ENCODE assay signal across 10 cellular contexts in the genomic region with DNA sequence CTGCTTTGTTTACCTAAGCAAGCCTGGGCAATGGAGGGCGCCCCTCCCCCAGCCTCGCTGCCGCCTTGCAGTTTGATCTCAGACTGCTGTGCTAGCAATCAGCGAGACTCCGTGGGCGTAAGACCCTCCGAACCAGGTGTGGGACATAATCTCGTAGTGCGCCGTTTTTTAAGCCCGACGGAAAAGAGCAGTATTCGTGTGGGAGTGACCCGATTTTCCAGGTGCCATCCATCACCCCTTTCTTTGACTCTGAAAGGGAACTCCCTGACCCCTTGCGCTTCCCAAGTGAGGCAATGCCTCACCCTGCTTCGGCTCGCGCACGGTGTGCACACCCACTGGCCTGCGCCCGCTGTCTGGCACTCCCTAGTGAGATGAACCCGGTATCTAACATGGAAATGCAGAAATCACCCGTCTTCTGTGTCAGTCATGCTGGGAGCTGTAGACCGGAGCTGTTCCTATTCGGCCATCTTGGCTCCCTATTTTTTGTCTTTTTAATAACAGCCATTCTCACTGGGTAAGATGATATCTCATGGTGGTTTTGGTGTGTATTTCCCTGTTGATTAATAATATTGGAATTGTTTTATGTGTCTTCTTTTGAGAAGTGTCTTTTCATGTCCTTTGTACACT. TPM values are rescaled to one million over a fixed set of nuclear protein-coding genes. Genes with fewer than 3 reads are reported as not detected.
DNase-seq lines count a peak whose midpoint lies in the region; FAIRE-seq and TF ChIP-seq lines count a peak whose summit lies in the region.
"Not testable (repeated sequence)": the region's sequence is repeated elsewhere in the genome, so short reads cannot be mapped to it uniquely, and the experiment has no call there.
"Had no signal": no experiment of that assay in that cellular context is flagged by ENCODE, and none has a peak within 500 bp of the region (broad histone marks: within the 10 kb centered on the region; RNA-seq: fewer than 3 reads in every experiment).

No MANE protein-coding gene starts in this region.

- not testable (repeated sequence) for H3K9me3 ChIP-seq in ES-I3 (ENCODE audit: control insufficient read depth, insufficient read depth, low read length); astrocyte (ENCODE audit: insufficient read depth, low read depth, low read length); iPS-20b (ENCODE audit: insufficient read depth, low read depth, low read length); neural progenitor cell (ENCODE audit: low read depth)

- peak overlapping the region; percentile 82 for H3K9ac ChIP-seq in ES-I3 (ENCODE audit: low read depth, low read length)
- H3K9ac ChIP-seq in astrocyte (ENCODE audit: low read length); neural progenitor cell: not testable (repeated sequence)
- peak overlapping the region; percentile 79 for H3K9ac ChIP-seq in iPS-20b (ENCODE audit: low read depth, low read length)

- H3K4me1 Mint-ChIP-seq in astrocyte (ENCODE audit: low read depth, unreplicated experiment); neural progenitor cell: not testable (repeated sequence)

- FAIRE-seq in astrocyte (lab: Jason Lieb, UNC): not testable (repeated sequence)

- not testable (repeated sequence) for H3K36me3 Mint-ChIP-seq in astrocyte (ENCODE audit: low read depth, unreplicated experiment); neural progenitor cell

- not testable (repeated sequence) for H3K79me2 ChIP-seq in astrocyte (ENCODE audit: insufficient read depth, low read length)
- peaks cover 25% of the 10 kb centered on the region for H3K79me2 ChIP-seq in neural progenitor cell (ENCODE audit: low read depth)

- H3K4me2 ChIP-seq in astrocyte (ENCODE audit: low read length): not testable (repeated sequence)
- peak overlapping the region; percentile 71 for H3K4me2 ChIP-seq in neural progenitor cell

- not testable (repeated sequence) for H3K9me3 Mint-ChIP-seq in astrocyte (ENCODE audit: unreplicated experiment); neural progenitor cell

- not testable (repeated sequence) for H2AFZ ChIP-seq in astrocyte (ENCODE audit: low read depth, low read length)
- H2AFZ ChIP-seq in neural progenitor cell (replicated peaks): peak overlapping the region; percentile 65

- H3K4me1 ChIP-seq in ES-I3 (ENCODE audit: insufficient read depth, low read length); astrocyte (ENCODE audit: insufficient read depth, low read length); iPS-20b (ENCODE audit: insufficient read depth, low read length); neural progenitor cell: not testable (repeated sequence)

- DNase-seq in NCI-H1436 (lab: John Stamatoyannopoulos, UW) (peak; percentile 0), NCI-H526 treated with DMSO at 0.1 percent for 48 hours (lab: John Stamatoyannopoulos, UW) (peak; percentile 56), neural progenitor cell (ENCODE audit: low spot score) (peak; percentile 16)
- DNase-seq in astrocyte (ENCODE audit: low read depth); fibroblast of villous mesenchyme (ENCODE audit: low read depth): not testable (repeated sequence)

- not testable (repeated sequence) for H3K4me3 ChIP-seq in astrocyte (ENCODE audit: insufficient read depth, low read depth, low read length)
- H3K4me3 ChIP-seq in fibroblast of villous mesenchyme (ENCODE audit: low read depth, low read length): peak overlapping the region; percentile 45
- peak overlapping the region; percentile 72 for H3K4me3 ChIP-seq in iPS-20b (ENCODE audit: low read length)
- H3K4me3 ChIP-seq in neural progenitor cell: peak overlapping the region; percentile 50

- H3K27ac ChIP-seq in astrocyte (ENCODE audit: low read depth, low read length); iPS-20b (ENCODE audit: low read length): not testable (repeated sequence)
- peak overlapping the region; percentile 2 for H3K27ac ChIP-seq in neural progenitor cell

- H4K20me1 ChIP-seq in astrocyte (ENCODE audit: insufficient read depth, low read length); neural progenitor cell (ENCODE audit: low read depth): not testable (repeated sequence)

- not testable (repeated sequence) for TF ChIP-seq CTCF in astrocyte (IDR thresholded peaks at IDR 0.05; ENCODE audit: insufficient read depth, low read depth, low read length); fibroblast of villous mesenchyme (IDR thresholded peaks at IDR 0.05; ENCODE audit: insufficient read depth, low read depth, low read length); neural progenitor cell (IDR thresholded peaks at IDR 0.05)

- H3F3A ChIP-seq in neural progenitor cell (ENCODE audit: low read depth): peaks cover 16% of the 10 kb centered on the region

- H3K27me3 Mint-ChIP-seq in astrocyte (ENCODE audit: low read depth, unreplicated experiment); neural progenitor cell (ENCODE audit: insufficient read depth, low read depth): not testable (repeated sequence)

- peak overlapping the region; percentile 90 for H3K27ac Mint-ChIP-seq in astrocyte (ENCODE audit: unreplicated experiment)
- peak overlapping the region; percentile 85 for H3K27ac Mint-ChIP-seq in neural progenitor cell

- not testable (repeated sequence) for H3K27me3 ChIP-seq in astrocyte (ENCODE audit: insufficient read depth, low read length); iPS-20b (ENCODE audit: insufficient read depth, low read length); neural progenitor cell

- peak overlapping the region; percentile 80 for H3K4me3 Mint-ChIP-seq in astrocyte (ENCODE audit: unreplicated experiment)
- peak overlapping the region; percentile 73 for H3K4me3 Mint-ChIP-seq in neural progenitor cell

- not testable (repeated sequence) for H3K36me3 ChIP-seq in ES-I3 (ENCODE audit: insufficient read depth, low read length); astrocyte (ENCODE audit: insufficient read depth, low read length); iPS-20b (ENCODE audit: insufficient read depth, low read depth, low read length); neural progenitor cell

RNA-seq across cellular contexts. Expression of a gene that starts 40.4 kb away (rescaled TPM):
- total RNA-seq in astrocyte: 22.6 and 32.3 TPM in 2 replicates
- 0.43 and 4.8 TPM in 2 replicates for total RNA-seq in fibroblast of villous mesenchyme
- total RNA-seq in neural progenitor cell (ENCODE audit: low replicate concordance): not detected in 2 replicates
- total RNA-seq: B cell; CD4-positive, alpha-beta memory T cell; GM23248 had no signal
